Comparison of ENCODE assay signal across 8 cellular contexts in the genomic region with DNA sequence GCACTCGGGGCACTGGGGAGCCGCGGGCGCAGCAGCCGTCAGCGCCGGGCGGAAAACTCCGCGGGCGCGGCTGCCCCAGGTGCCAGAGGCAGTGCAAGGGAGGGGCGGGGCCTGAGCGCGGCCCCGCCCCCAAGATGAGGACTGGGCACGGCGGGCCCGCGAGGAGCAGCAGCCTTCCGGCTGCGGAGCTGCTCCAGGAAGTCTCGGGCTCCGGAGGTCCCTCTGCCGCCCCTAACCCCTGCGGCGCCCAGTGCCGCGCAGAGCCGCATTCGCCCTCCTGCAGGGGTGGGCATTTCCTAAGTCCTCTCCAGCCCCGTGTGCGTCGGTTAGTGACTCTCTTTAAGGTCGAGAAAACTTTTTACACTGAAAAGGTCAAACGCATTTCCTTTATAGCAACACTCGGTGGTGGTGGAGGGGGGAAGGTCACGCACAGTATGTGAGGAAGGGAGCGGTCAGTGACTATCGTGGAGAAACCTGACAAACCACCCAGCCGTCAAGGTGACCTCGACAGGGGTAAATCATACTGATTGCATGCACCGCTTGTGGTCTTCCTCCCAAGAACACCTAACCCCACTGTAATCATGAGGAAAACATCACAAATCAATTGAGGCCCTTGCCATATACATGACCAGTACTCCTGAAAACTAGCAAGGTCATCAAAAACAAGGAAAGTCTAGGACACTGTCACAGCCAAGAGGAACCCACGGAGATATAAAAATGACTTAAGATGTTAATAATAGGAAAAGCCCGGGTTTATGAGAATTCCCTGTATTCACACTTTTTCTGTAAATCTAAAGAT. TPM values are rescaled to one million over a fixed set of nuclear protein-coding genes. Genes with fewer than 3 reads are reported as not detected.
A peak's percentile ranks its signal among the peaks of the same experiment; 100 is the strongest.
DNase-seq lines count a peak whose midpoint lies in the region; ATAC-seq and TF ChIP-seq lines count a peak whose summit lies in the region.

TSS of gene ANXA11 (minus strand) at position 60 of the 799 bp plus-strand sequence. CDS start 32,676 bp downstream, outside the sequence.

- no peak within 1 kb of the TSS for H2AK5ac ChIP-seq in mesenchymal stem cell (ENCODE audit: low read length, severe bottlenecking)

- 2% methylated on average over 38 of the region's 45 CpGs for WGBS in mesenchymal stem cell

- H2BK12ac ChIP-seq in mesenchymal stem cell (ENCODE audit: low read length in 2 of 2): peak within 1 kb of the TSS; percentile 49 to 97

- H3K79me1 ChIP-seq in mesenchymal stem cell (replicated peaks; ENCODE audit: low read length, poor library complexity, severe bottlenecking): peaks cover 5% of the 10 kb centered on the region

- CTCF ChIA-PET in activated CD4-positive, alpha-beta memory T cell treated with anti-CD3 and anti-CD28 coated beads for 36 hours (lab: Charles Lee): interaction anchor here (1.0 kb wide), 2 partner anchors 18 to 62 kb away, joined by 3 read pairs; no protein-coding TSS in a partner anchor

- peak within 1 kb of the TSS; percentile 71 for H2BK15ac ChIP-seq in mesenchymal stem cell (ENCODE audit: low read depth, poor library complexity, severe bottlenecking)

- H3K36me3 ChIP-seq in BLaER1 (peaks cover 9% of the 10 kb centered on the region; the same call in 1 of the 2 replicates), mesenchymal stem cell (ENCODE audit: control insufficient read depth in 1 of 2, insufficient read depth in 2 of 2, low read depth in 1 of 2, low read length in 2 of 2) (peaks cover 7 to 10% of the 10 kb centered on the region in 2 experiments)

- peak within 1 kb of the TSS in 1 of 2 experiments; percentile 66 for H3K23ac ChIP-seq in mesenchymal stem cell (ENCODE audit: low read length in 2 of 2)

- H3K36me3 Mint-ChIP-seq in activated CD4-positive, alpha-beta memory T cell treated with anti-CD3 and anti-CD28 coated beads for 36 hours: peaks cover 15% of the 10 kb centered on the region

- H3K9me3 Mint-ChIP-seq in activated CD4-positive, alpha-beta memory T cell treated with anti-CD3 and anti-CD28 coated beads for 36 hours: no peaks in the 10 kb centered on the region

- H3K4me3 Mint-ChIP-seq in activated CD4-positive, alpha-beta memory T cell treated with anti-CD3 and anti-CD28 coated beads for 36 hours: peak within 1 kb of the TSS; percentile 91

- H3K27ac ChIP-seq in BLaER1 (peak within 1 kb of the TSS; percentile 92), mesenchymal stem cell (ENCODE audit: low read length, poor library complexity, severe bottlenecking) (peak within 1 kb of the TSS; percentile 87)

- H3K27me3 Mint-ChIP-seq in activated CD4-positive, alpha-beta memory T cell treated with anti-CD3 and anti-CD28 coated beads for 36 hours: no peaks in the 10 kb centered on the region

- peak within 1 kb of the TSS in 1 of 2 experiments; percentile 97 for H3K14ac ChIP-seq in mesenchymal stem cell (ENCODE audit: low read length in 2 of 2)

- H3K4me3 ChIP-seq in BLaER1 (peak within 1 kb of the TSS; percentile 81), mesenchymal stem cell (ENCODE audit: insufficient read depth in 1 of 2, low read depth in 1 of 2, low read length in 2 of 2) (peak within 1 kb of the TSS; percentile 91 to 97)

- H4K20me1 ChIP-seq in BLaER1: peaks cover 41% of the 10 kb centered on the region

- DNase-seq in NCI-H774 (lab: John Stamatoyannopoulos, UW): peak; percentile 71
- DNase-seq in activated CD4-positive, alpha-beta memory T cell treated with anti-CD3 and anti-CD28 coated beads for 36 hours: peak; percentile 89
- peak; percentile 77 for DNase-seq in effector CD8-positive, alpha-beta T cell (lab: John Stamatoyannopoulos, UW)
- DNase-seq in mesenchymal stem cell: peak; percentile 72
- DNase-seq in stimulated activated CD8-positive, alpha-beta memory T cell treated with anti-CD3 and anti-CD28 coated beads, Interleukin-15, amount 100 ng/mL, for 24 hours (ENCODE audit: low read depth): peak; percentile 59

- H3K4me1 Mint-ChIP-seq in activated CD4-positive, alpha-beta memory T cell treated with anti-CD3 and anti-CD28 coated beads for 36 hours (ENCODE audit: low read depth): peaks cover 42% of the 10 kb centered on the region

- H2BK120ac ChIP-seq in mesenchymal stem cell (ENCODE audit: low read depth, low read length): peak within 1 kb of the TSS; percentile 74

- peak within 1 kb of the TSS; percentile 91 for H4K8ac ChIP-seq in mesenchymal stem cell (ENCODE audit: low read length)

- peak within 1 kb of the TSS; percentile 87 for H4K91ac ChIP-seq in mesenchymal stem cell (ENCODE audit: low read length)

- H3K4me2 ChIP-seq in BLaER1: peak within 1 kb of the TSS; percentile 90
- H3K4me2 ChIP-seq in mesenchymal stem cell (ENCODE audit: low read length, poor library complexity, severe bottlenecking): peak within 1 kb of the TSS; percentile 78

- H3K9me3 ChIP-seq in BLaER1 (no peaks in the 10 kb centered on the region), mesenchymal stem cell (ENCODE audit: control insufficient read depth, low read length) (no peaks in the 10 kb centered on the region)

- H3K18ac ChIP-seq in mesenchymal stem cell (ENCODE audit: low read depth in 1 of 2, low read length in 2 of 2): peak within 1 kb of the TSS; percentile 95 to 99

- H3K4ac ChIP-seq in mesenchymal stem cell (ENCODE audit: low read depth in 1 of 2, low read length in 2 of 2): peak within 1 kb of the TSS; percentile 92 to 94

- intact Hi-C loops in activated CD4-positive, alpha-beta memory T cell treated with anti-CD3 and anti-CD28 coated beads for 36 hours (cut with micrococcal nuclease): loop anchor here (2.0 to 10.0 kb wide), 3 partner anchors 61 to 861 kb away; partner anchors contain the start of genes PPIF and ZCCHC24

- peak within 1 kb of the TSS; percentile 91 for H3K27ac Mint-ChIP-seq in activated CD4-positive, alpha-beta memory T cell treated with anti-CD3 and anti-CD28 coated beads for 36 hours

- H2BK5ac ChIP-seq in mesenchymal stem cell (ENCODE audit: low read depth, low read length, poor library complexity, severe bottlenecking): peak within 1 kb of the TSS; percentile 94

- H3K27me3 ChIP-seq in BLaER1 (no peaks in the 10 kb centered on the region), mesenchymal stem cell (ENCODE audit: control insufficient read depth in 1 of 2, insufficient read depth in 1 of 2, low read length in 2 of 2) (no peaks in the 10 kb centered on the region)

- H2AFZ ChIP-seq in mesenchymal stem cell (ENCODE audit: low read depth, low read length): peak within 1 kb of the TSS; percentile 83

- POLR2A ChIA-PET in activated CD4-positive, alpha-beta memory T cell treated with anti-CD3 and anti-CD28 coated beads for 36 hours (lab: Charles Lee): interaction anchor here (0.6 to 5.0 kb wide), 3 partner anchors 11 to 18 kb away, joined by 4 to 52 read pairs (median 4); no protein-coding TSS in a partner anchor

- H3K9ac ChIP-seq in BLaER1: peak within 1 kb of the TSS; percentile 88
- H3K9ac ChIP-seq in mesenchymal stem cell (ENCODE audit: low read length): peak within 1 kb of the TSS; percentile 95

- TF ChIP-seq POLR2A in GM19193 (IDR thresholded peaks at IDR 0.05; ENCODE audit: extremely low read depth, insufficient read depth, insufficient read length): peak; percentile 96

- H3K4me1 ChIP-seq in BLaER1 (peaks cover 46% of the 10 kb centered on the region), mesenchymal stem cell (ENCODE audit: control insufficient read depth, insufficient read depth, low read depth, low read length) (peaks cover 35% of the 10 kb centered on the region)

- ATAC-seq in HG03378 (IDR thresholded peaks at IDR 0.05; ENCODE audit: unreplicated experiment): peak; percentile 61

RNA-seq across cellular contexts. Expression of gene ANXA11, which starts in this region (rescaled TPM):
- total RNA-seq in activated CD4-positive, alpha-beta memory T cell treated with anti-CD3 and anti-CD28 coated beads for 36 hours: 100 to 1,000 TPM; 237 to 242 TPM
- polyA plus RNA-seq in mesenchymal stem cell (2013, experiment 1 of 2): 670 TPM
- 665 TPM for polyA plus RNA-seq in mesenchymal stem cell (2013, experiment 2 of 2)

Comparison
In these comparisons a context has a peak if more than half of its experiments do, and no peak if none do; other contexts are left out.
1. Peak in every context shown above with its lines: DNase-seq, ATAC-seq, H3K4me3 ChIP-seq and H3K27ac ChIP-seq.